In the genomic region with DNA sequence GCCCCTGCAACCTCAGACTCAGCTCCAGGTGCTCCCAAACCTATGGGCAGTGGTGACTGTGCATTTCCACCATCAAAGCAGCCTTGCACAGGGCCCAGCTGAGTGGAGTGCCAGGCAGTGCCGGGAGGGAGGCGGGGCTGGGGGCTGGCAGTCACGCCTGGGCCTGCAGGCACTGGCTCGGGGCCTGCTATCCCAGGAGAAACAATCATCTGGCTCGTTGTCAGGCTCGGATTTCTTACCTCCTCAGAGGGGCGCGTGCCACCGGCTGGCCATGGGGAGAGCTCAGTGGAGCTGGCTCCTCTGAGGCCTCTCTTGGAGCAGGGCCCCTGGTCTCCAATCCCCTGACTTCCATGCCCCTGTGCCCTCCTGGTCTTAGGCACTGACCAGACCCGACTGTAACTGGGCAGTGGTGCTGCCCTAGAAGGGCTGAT, we compare ENCODE assay signal across 13 cellular contexts. TPM values are rescaled to one million over a fixed set of nuclear protein-coding genes. Genes with fewer than 3 reads are reported as not detected.
DNase-seq lines count a peak whose midpoint lies in the region; ATAC-seq and TF ChIP-seq lines count a peak whose summit lies in the region.
"Had no signal": no experiment of that assay in that cellular context is flagged by ENCODE, and none has a peak within 500 bp of the region (broad histone marks: within the 10 kb centered on the region; RNA-seq: fewer than 3 reads in every experiment).

No MANE protein-coding gene starts in this region.

- H3K9me3 Mint-ChIP-seq in activated naive CD4-positive, alpha-beta T cell treated with anti-CD3 and anti-CD28 coated beads for 36 hours, result no peaks in the 10 kb centered on the region
- no peaks in the 10 kb centered on the region for H3K9me3 Mint-ChIP-seq in CD4-positive, alpha-beta T cell

- peak; percentile 55 for DNase-seq in NCI-H2196 (lab: John Stamatoyannopoulos, UW; ENCODE audit: unreplicated experiment)
- DNase-seq in NCI-H2196 treated with DMSO at 0.1 percent for 48 hours (lab: John Stamatoyannopoulos, UW; ENCODE audit: unreplicated experiment), result no peak
- DNase-seq in breast epithelium (ENCODE audit: low spot score in 2 of 2), result no peak
- peak; percentile 84 for DNase-seq in left kidney (ENCODE audit: low read depth, low spot score)
- peak; percentile 78 for DNase-seq in ureter (ENCODE audit: low spot score)
- no peak for DNase-seq in activated naive CD4-positive, alpha-beta T cell treated with anti-CD3 and anti-CD28 coated beads for 36 hours
- DNase-seq in CD4-positive, alpha-beta T cell, result no peak
- DNase-seq in NCI-H2081 treated with DMSO at 0.1 percent for 48 hours (lab: John Stamatoyannopoulos, UW), result no peak
- DNase-seq: NCI-H774; stimulated activated CD4-positive, alpha-beta T cell treated with anti-CD3 and anti-CD28 coated beads, Interleukin-2, amount 100 ng/mL, for 24 hours had no signal

- H3K36me3 Mint-ChIP-seq in activated naive CD4-positive, alpha-beta T cell treated with anti-CD3 and anti-CD28 coated beads for 36 hours (ENCODE audit: low read depth), result no peaks in the 10 kb centered on the region
- no peaks in the 10 kb centered on the region for H3K36me3 Mint-ChIP-seq in CD4-positive, alpha-beta T cell (ENCODE audit: low read depth)
- H3K36me3 Mint-ChIP-seq: brain had no signal

- peak overlapping the region; percentile 23 to 40 for H3K27ac ChIP-seq in breast epithelium
- no peak overlapping the region for H3K27ac ChIP-seq in CD4-positive, alpha-beta T cell (ENCODE audit: low read depth, low read length)
- H3K27ac ChIP-seq: suprapubic skin had no signal

- no peak for TF ChIP-seq POLR2A in breast epithelium (IDR thresholded peaks at IDR 0.05)

- no peaks in the 10 kb centered on the region for H3K27me3 ChIP-seq in breast epithelium
- H3K27me3 ChIP-seq in CD4-positive, alpha-beta T cell (ENCODE audit: control insufficient read depth, insufficient read depth, low read length), result no peaks in the 10 kb centered on the region
- H3K27me3 ChIP-seq: suprapubic skin had no signal

- POLR2A ChIA-PET in CD4-positive, alpha-beta T cell (lab: Charles Lee), result no interaction called here

- no peak overlapping the region for H3K4me3 Mint-ChIP-seq in activated naive CD4-positive, alpha-beta T cell treated with anti-CD3 and anti-CD28 coated beads for 36 hours
- H3K4me3 Mint-ChIP-seq in CD4-positive, alpha-beta T cell, result no peak overlapping the region
- H3K4me3 Mint-ChIP-seq: brain had no signal

- H3K27ac Mint-ChIP-seq in activated naive CD4-positive, alpha-beta T cell treated with anti-CD3 and anti-CD28 coated beads for 36 hours, result no peak overlapping the region
- H3K27ac Mint-ChIP-seq in CD4-positive, alpha-beta T cell, result no peak overlapping the region

- CTCF ChIA-PET in activated naive CD4-positive, alpha-beta T cell treated with anti-CD3 and anti-CD28 coated beads for 36 hours (lab: Charles Lee), result no interaction called here
- CTCF ChIA-PET in CD4-positive, alpha-beta T cell (lab: Charles Lee), result no interaction called here

- TF ChIP-seq CTCF in breast epithelium (IDR thresholded peaks at IDR 0.05), result no peak
- TF ChIP-seq CTCF in CD4-positive, alpha-beta T cell (IDR thresholded peaks at IDR 0.05), result no peak

- no peaks in the 10 kb centered on the region for H3K4me1 ChIP-seq in breast epithelium

- no peaks in the 10 kb centered on the region for H3K27me3 Mint-ChIP-seq in activated naive CD4-positive, alpha-beta T cell treated with anti-CD3 and anti-CD28 coated beads for 36 hours (ENCODE audit: low read depth)
- H3K27me3 Mint-ChIP-seq in CD4-positive, alpha-beta T cell, result peaks cover 6% of the 10 kb centered on the region

- H3K36me3 ChIP-seq in breast epithelium, result no peaks in the 10 kb centered on the region
- H3K36me3 ChIP-seq: suprapubic skin had no signal

- H3K4me3 ChIP-seq in breast epithelium, result no peak overlapping the region
- H3K4me3 ChIP-seq: A549, suprapubic skin had no signal

- H3K4me1 Mint-ChIP-seq in activated naive CD4-positive, alpha-beta T cell treated with anti-CD3 and anti-CD28 coated beads for 36 hours (ENCODE audit: low read depth), result peaks cover 3% of the 10 kb centered on the region
- H3K4me1 Mint-ChIP-seq in CD4-positive, alpha-beta T cell (ENCODE audit: low read depth), result peaks cover 5% of the 10 kb centered on the region
- H3K4me1 Mint-ChIP-seq: brain had no signal

- intact Hi-C loops in breast epithelium (cut with DNase I; ENCODE audit: low total_unique reads), result no loop called here
- intact Hi-C loops in activated naive CD4-positive, alpha-beta T cell treated with anti-CD3 and anti-CD28 coated beads for 36 hours (cut with micrococcal nuclease), result no loop called here
- intact Hi-C loops in CD4-positive, alpha-beta T cell (cut with DNase I, micrococcal nuclease), result no loop called here

- H3K9me3 ChIP-seq in breast epithelium, result no peaks in the 10 kb centered on the region
- H3K9me3 ChIP-seq in CD4-positive, alpha-beta T cell (ENCODE audit: control insufficient read depth, low read length), result no peaks in the 10 kb centered on the region
- H3K9me3 ChIP-seq: A549, suprapubic skin had no signal

- ATAC-seq in CD4-positive, alpha-beta T cell (ENCODE audit: poor library complexity), result no peak

RNA-seq across cellular contexts. Expression of a gene that starts 20.2 kb away (rescaled TPM):
- total RNA-seq in breast epithelium, result 10 to 100 TPM in 2 of 3 donors, 1 to 10 TPM in 1; 6.4 to 21.8 (median 18.4) TPM
- total RNA-seq in ureter, result 94.4 TPM
- 1 to 10 TPM; 8.0 to 8.6 TPM for total RNA-seq in activated naive CD4-positive, alpha-beta T cell treated with anti-CD3 and anti-CD28 coated beads for 36 hours
- total RNA-seq in CD4-positive, alpha-beta T cell, result 10 to 100 TPM; 14.3 to 14.4 TPM

Comparison
In these comparisons a context has a peak if more than half of its experiments do, and no peak if none do; other contexts are left out.
1. DNase-seq: peak in NCI-H2196 (single experiment), left kidney (single experiment) and ureter (single experiment); none in NCI-H2196 treated with DMSO at 0.1 percent for 48 hours (single experiment), breast epithelium (0 of 2), activated naive CD4-positive, alpha-beta T cell treated with anti-CD3 and anti-CD28 coated beads for 36 hours (single experiment), CD4-positive, alpha-beta T cell (0 of 10) and NCI-H2081 treated with DMSO at 0.1 percent for 48 hours (single experiment).